Comparison of ENCODE assay signal across 9 cellular contexts in the genomic region with DNA sequence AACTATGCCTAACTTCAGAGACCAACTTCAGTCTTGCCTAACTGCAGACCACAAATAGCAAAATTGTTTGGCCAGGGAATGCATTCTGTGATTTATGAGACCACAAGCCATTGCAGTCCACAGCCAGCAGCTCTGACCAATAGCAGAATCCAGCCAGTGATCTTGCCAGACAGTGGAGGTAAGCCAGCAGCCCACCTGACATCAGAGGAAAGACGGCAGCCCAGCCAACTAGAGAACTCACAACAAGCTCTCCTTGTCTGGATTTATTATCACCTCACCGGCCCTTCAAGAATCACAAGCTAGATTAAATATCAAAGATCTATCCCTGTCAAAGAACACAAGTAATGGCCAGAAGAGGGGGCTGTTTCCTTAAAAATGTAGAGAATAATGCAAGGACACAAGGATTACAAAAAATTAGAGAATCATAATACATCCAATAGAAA.
A peak's percentile ranks its signal among the peaks of the same experiment; 100 is the strongest.
DNase-seq lines count a peak whose midpoint lies in the region; ATAC-seq and TF ChIP-seq lines count a peak whose summit lies in the region.
"Had no signal": no experiment of that assay in that cellular context is flagged by ENCODE, and none has a peak within 500 bp of the region (broad histone marks: within the 10 kb centered on the region; RNA-seq: fewer than 3 reads in every experiment).

No MANE protein-coding gene starts in this region.

- H2AFZ ChIP-seq in Loucy (ENCODE audit: low read length) = no peak overlapping the region

- H3K4me2 ChIP-seq in Loucy (ENCODE audit: low read depth, low read length, poor library complexity, severe bottlenecking) = no peak overlapping the region

- H3F3A ChIP-seq in Loucy (ENCODE audit: low read depth) = no peaks in the 10 kb centered on the region

- ATAC-seq in natural killer cell treated with Interleukin-12 subunit alpha and Interleukin-12 subunit beta and Interleukin-15 and Interleukin-18, amount 100 ng/mL, for 72 hours = no peak

- peak; percentile 13 for DNase-seq in GM03348 (ENCODE audit: low spot score)
- DNase-seq in SKM-1 (lab: John Stamatoyannopoulos, UW; ENCODE audit: unreplicated experiment) = peak; percentile 10
- peak; percentile 64 for DNase-seq in left kidney (ENCODE audit: low read depth, low spot score)
- no peak for DNase-seq in activated naive CD4-positive, alpha-beta T cell (lab: John Stamatoyannopoulos, UW)
- no peak for DNase-seq in kidney glomerular epithelial cell (lab: John Stamatoyannopoulos, UW)
- no peak for DNase-seq in nucleus accumbens (lab: John Stamatoyannopoulos, UW)
- DNase-seq in natural killer cell treated with Interleukin-12 subunit alpha and Interleukin-12 subunit beta and Interleukin-15 and Interleukin-18, amount 100 ng/mL, for 72 hours (ENCODE audit: low spot score) = no peak

- H3K27me3 Mint-ChIP-seq in natural killer cell treated with Interleukin-12 subunit alpha and Interleukin-12 subunit beta and Interleukin-15 and Interleukin-18, amount 100 ng/mL, for 72 hours = no peaks in the 10 kb centered on the region
- H3K27me3 Mint-ChIP-seq: memory B cell had no signal

- H3K4me1 Mint-ChIP-seq in natural killer cell treated with Interleukin-12 subunit alpha and Interleukin-12 subunit beta and Interleukin-15 and Interleukin-18, amount 100 ng/mL, for 72 hours (ENCODE audit: low read depth in 2 of 2) = no peaks in the 10 kb centered on the region
- H3K4me1 Mint-ChIP-seq: memory B cell had no signal

- H3K36me3 ChIP-seq in Loucy (ENCODE audit: insufficient read depth, low read length) = no peaks in the 10 kb centered on the region

- no peak overlapping the region for H3K27ac Mint-ChIP-seq in natural killer cell treated with Interleukin-12 subunit alpha and Interleukin-12 subunit beta and Interleukin-15 and Interleukin-18, amount 100 ng/mL, for 72 hours
- H3K27ac Mint-ChIP-seq: memory B cell had no signal

- no peak overlapping the region for H3K9ac ChIP-seq in Loucy (ENCODE audit: low read depth, low read length, poor library complexity, severe bottlenecking)

- H4K20me1 ChIP-seq in Loucy (ENCODE audit: insufficient read depth, low read length, poor library complexity, severe bottlenecking) = no peaks in the 10 kb centered on the region

- H3K36me3 Mint-ChIP-seq in natural killer cell treated with Interleukin-12 subunit alpha and Interleukin-12 subunit beta and Interleukin-15 and Interleukin-18, amount 100 ng/mL, for 72 hours = no peaks in the 10 kb centered on the region
- H3K36me3 Mint-ChIP-seq: memory B cell had no signal

- TF ChIP-seq CTCF in Loucy (conservative IDR thresholded peaks at IDR 0.05; ENCODE audit: low read length) = peak; percentile 77

- no peaks in the 10 kb centered on the region for H3K9me3 ChIP-seq in Loucy (ENCODE audit: insufficient read depth, low read depth, low read length)

- H3K4me1 ChIP-seq in Loucy (ENCODE audit: insufficient read depth, low read length, poor library complexity, severe bottlenecking) = no peaks in the 10 kb centered on the region

- no peaks in the 10 kb centered on the region for H3K27me3 ChIP-seq in Loucy (ENCODE audit: insufficient read depth, low read length, poor library complexity, severe bottlenecking)

- no peak overlapping the region for H3K4me3 ChIP-seq in Loucy (ENCODE audit: low read length, poor library complexity, severe bottlenecking)

- H3K4me3 Mint-ChIP-seq in natural killer cell treated with Interleukin-12 subunit alpha and Interleukin-12 subunit beta and Interleukin-15 and Interleukin-18, amount 100 ng/mL, for 72 hours = no peak overlapping the region
- H3K4me3 Mint-ChIP-seq: memory B cell had no signal

- peaks cover 4% of the 10 kb centered on the region for H3K9me3 Mint-ChIP-seq in natural killer cell treated with Interleukin-12 subunit alpha and Interleukin-12 subunit beta and Interleukin-15 and Interleukin-18, amount 100 ng/mL, for 72 hours

- H3K79me2 ChIP-seq in Loucy (ENCODE audit: insufficient read depth, low read length) = no peaks in the 10 kb centered on the region

- no peaks in the 10 kb centered on the region for H3K9me2 ChIP-seq in Loucy (replicated peaks; ENCODE audit: low read depth, low read length)

Comparison
In these comparisons a context has a peak if more than half of its experiments do, and no peak if none do; other contexts are left out.
1. DNase-seq: peak in GM03348 (single experiment), SKM-1 (single experiment) and left kidney (single experiment); none in activated naive CD4-positive, alpha-beta T cell (0 of 4), kidney glomerular epithelial cell (single experiment), nucleus accumbens (0 of 56) and natural killer cell treated with Interleukin-12 subunit alpha and Interleukin-12 subunit beta and Interleukin-15 and Interleukin-18, amount 100 ng/mL, for 72 hours (single experiment).